1 cellular context compared by ENCODE assay signal in the genomic region with DNA sequence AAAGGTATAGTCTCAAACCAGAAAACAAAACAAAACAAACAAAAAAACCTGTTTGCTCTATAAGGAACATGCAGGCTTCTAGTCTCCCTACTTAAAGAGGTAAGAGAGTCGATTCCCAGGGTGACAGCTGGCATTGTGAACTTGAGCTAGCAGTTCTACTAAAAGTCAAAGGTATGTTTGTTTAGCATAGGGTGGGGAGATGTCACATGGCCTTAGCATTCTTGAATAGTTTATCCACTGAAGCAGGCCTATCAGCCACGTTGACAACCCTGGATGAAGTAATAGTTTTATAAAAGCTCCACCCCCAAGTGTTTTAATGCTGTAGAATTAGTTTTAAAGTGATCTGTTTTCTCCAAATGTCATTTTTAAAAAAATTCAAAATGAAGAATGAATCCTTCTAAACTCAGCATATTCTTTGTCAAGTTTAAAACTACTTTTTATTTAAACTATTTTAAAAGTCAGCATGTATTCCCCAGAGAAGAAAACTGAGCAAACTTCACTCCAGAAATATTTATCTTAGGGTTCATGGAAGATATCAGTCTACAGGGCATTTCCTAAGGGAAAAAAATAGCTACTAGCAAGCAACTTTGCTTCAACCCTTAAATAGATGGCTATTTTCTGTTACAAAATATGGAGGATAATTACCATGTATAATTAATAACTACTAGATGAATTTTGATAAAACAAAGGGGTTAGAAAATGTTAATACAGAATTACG.
TF ChIP-seq lines count a peak whose summit lies in the region.

No MANE protein-coding gene starts in this region.

TF ChIP-seq in WTC11, 78 proteins besides CTCF, POLR2A, EP300 and RAD21 (continued from another document):
- TF ChIP-seq, protein P1, sequence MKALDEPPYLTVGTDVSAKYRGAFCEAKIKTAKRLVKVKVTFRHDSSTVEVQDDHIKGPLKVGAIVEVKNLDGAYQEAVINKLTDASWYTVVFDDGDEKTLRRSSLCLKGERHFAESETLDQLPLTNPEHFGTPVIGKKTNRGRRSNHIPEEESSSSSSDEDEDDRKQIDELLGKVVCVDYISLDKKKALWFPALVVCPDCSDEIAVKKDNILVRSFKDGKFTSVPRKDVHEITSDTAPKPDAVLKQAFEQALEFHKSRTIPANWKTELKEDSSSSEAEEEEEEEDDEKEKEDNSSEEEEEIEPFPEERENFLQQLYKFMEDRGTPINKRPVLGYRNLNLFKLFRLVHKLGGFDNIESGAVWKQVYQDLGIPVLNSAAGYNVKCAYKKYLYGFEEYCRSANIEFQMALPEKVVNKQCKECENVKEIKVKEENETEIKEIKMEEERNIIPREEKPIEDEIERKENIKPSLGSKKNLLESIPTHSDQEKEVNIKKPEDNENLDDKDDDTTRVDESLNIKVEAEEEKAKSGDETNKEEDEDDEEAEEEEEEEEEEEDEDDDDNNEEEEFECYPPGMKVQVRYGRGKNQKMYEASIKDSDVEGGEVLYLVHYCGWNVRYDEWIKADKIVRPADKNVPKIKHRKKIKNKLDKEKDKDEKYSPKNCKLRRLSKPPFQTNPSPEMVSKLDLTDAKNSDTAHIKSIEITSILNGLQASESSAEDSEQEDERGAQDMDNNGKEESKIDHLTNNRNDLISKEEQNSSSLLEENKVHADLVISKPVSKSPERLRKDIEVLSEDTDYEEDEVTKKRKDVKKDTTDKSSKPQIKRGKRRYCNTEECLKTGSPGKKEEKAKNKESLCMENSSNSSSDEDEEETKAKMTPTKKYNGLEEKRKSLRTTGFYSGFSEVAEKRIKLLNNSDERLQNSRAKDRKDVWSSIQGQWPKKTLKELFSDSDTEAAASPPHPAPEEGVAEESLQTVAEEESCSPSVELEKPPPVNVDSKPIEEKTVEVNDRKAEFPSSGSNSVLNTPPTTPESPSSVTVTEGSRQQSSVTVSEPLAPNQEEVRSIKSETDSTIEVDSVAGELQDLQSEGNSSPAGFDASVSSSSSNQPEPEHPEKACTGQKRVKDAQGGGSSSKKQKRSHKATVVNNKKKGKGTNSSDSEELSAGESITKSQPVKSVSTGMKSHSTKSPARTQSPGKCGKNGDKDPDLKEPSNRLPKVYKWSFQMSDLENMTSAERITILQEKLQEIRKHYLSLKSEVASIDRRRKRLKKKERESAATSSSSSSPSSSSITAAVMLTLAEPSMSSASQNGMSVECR (CRISPR knock-in tag; IDR thresholded peaks at IDR 0.05; ENCODE audit: borderline replicate concordance), result no peak
- TF ChIP-seq, protein P2, sequence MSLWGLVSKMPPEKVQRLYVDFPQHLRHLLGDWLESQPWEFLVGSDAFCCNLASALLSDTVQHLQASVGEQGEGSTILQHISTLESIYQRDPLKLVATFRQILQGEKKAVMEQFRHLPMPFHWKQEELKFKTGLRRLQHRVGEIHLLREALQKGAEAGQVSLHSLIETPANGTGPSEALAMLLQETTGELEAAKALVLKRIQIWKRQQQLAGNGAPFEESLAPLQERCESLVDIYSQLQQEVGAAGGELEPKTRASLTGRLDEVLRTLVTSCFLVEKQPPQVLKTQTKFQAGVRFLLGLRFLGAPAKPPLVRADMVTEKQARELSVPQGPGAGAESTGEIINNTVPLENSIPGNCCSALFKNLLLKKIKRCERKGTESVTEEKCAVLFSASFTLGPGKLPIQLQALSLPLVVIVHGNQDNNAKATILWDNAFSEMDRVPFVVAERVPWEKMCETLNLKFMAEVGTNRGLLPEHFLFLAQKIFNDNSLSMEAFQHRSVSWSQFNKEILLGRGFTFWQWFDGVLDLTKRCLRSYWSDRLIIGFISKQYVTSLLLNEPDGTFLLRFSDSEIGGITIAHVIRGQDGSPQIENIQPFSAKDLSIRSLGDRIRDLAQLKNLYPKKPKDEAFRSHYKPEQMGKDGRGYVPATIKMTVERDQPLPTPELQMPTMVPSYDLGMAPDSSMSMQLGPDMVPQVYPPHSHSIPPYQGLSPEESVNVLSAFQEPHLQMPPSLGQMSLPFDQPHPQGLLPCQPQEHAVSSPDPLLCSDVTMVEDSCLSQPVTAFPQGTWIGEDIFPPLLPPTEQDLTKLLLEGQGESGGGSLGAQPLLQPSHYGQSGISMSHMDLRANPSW (CRISPR knock-in tag; conservative IDR thresholded peaks at IDR 0.05; ENCODE audit: low read depth), result no peak
- TF ChIP-seq CDX4 (CRISPR knock-in tag; IDR thresholded peaks at IDR 0.05; ENCODE audit: borderline replicate concordance) (no peak), ZNF121 (CRISPR knock-in tag; IDR thresholded peaks at IDR 0.05) (no peak), NFYB (CRISPR knock-in tag; conservative IDR thresholded peaks at IDR 0.05; ENCODE audit: low read depth) (no peak), MLX (CRISPR knock-in tag; IDR thresholded peaks at IDR 0.05) (no peak), JAZF1 (CRISPR knock-in tag; IDR thresholded peaks at IDR 0.05) (no peak), ELF4 (CRISPR knock-in tag; IDR thresholded peaks at IDR 0.05; ENCODE audit: low read depth) (no peak)
- TF ChIP-seq, protein P3, sequence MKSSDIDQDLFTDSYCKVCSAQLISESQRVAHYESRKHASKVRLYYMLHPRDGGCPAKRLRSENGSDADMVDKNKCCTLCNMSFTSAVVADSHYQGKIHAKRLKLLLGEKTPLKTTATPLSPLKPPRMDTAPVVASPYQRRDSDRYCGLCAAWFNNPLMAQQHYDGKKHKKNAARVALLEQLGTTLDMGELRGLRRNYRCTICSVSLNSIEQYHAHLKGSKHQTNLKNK (CRISPR knock-in tag; IDR thresholded peaks at IDR 0.05), result no peak
